1 cellular context compared by ENCODE assay signal in genomic region chr17:76523084-76524037, GRCh38.
TF ChIP-seq lines count a peak whose summit lies in the region.

No MANE protein-coding gene starts in this region.

TF ChIP-seq in GM23338, 12 proteins besides CTCF, POLR2A, EP300 and RAD21:
- no peak for TF ChIP-seq STAT1 (IDR thresholded peaks at IDR 0.05; ENCODE audit: unreplicated experiment)
- TF ChIP-seq, protein P1, sequence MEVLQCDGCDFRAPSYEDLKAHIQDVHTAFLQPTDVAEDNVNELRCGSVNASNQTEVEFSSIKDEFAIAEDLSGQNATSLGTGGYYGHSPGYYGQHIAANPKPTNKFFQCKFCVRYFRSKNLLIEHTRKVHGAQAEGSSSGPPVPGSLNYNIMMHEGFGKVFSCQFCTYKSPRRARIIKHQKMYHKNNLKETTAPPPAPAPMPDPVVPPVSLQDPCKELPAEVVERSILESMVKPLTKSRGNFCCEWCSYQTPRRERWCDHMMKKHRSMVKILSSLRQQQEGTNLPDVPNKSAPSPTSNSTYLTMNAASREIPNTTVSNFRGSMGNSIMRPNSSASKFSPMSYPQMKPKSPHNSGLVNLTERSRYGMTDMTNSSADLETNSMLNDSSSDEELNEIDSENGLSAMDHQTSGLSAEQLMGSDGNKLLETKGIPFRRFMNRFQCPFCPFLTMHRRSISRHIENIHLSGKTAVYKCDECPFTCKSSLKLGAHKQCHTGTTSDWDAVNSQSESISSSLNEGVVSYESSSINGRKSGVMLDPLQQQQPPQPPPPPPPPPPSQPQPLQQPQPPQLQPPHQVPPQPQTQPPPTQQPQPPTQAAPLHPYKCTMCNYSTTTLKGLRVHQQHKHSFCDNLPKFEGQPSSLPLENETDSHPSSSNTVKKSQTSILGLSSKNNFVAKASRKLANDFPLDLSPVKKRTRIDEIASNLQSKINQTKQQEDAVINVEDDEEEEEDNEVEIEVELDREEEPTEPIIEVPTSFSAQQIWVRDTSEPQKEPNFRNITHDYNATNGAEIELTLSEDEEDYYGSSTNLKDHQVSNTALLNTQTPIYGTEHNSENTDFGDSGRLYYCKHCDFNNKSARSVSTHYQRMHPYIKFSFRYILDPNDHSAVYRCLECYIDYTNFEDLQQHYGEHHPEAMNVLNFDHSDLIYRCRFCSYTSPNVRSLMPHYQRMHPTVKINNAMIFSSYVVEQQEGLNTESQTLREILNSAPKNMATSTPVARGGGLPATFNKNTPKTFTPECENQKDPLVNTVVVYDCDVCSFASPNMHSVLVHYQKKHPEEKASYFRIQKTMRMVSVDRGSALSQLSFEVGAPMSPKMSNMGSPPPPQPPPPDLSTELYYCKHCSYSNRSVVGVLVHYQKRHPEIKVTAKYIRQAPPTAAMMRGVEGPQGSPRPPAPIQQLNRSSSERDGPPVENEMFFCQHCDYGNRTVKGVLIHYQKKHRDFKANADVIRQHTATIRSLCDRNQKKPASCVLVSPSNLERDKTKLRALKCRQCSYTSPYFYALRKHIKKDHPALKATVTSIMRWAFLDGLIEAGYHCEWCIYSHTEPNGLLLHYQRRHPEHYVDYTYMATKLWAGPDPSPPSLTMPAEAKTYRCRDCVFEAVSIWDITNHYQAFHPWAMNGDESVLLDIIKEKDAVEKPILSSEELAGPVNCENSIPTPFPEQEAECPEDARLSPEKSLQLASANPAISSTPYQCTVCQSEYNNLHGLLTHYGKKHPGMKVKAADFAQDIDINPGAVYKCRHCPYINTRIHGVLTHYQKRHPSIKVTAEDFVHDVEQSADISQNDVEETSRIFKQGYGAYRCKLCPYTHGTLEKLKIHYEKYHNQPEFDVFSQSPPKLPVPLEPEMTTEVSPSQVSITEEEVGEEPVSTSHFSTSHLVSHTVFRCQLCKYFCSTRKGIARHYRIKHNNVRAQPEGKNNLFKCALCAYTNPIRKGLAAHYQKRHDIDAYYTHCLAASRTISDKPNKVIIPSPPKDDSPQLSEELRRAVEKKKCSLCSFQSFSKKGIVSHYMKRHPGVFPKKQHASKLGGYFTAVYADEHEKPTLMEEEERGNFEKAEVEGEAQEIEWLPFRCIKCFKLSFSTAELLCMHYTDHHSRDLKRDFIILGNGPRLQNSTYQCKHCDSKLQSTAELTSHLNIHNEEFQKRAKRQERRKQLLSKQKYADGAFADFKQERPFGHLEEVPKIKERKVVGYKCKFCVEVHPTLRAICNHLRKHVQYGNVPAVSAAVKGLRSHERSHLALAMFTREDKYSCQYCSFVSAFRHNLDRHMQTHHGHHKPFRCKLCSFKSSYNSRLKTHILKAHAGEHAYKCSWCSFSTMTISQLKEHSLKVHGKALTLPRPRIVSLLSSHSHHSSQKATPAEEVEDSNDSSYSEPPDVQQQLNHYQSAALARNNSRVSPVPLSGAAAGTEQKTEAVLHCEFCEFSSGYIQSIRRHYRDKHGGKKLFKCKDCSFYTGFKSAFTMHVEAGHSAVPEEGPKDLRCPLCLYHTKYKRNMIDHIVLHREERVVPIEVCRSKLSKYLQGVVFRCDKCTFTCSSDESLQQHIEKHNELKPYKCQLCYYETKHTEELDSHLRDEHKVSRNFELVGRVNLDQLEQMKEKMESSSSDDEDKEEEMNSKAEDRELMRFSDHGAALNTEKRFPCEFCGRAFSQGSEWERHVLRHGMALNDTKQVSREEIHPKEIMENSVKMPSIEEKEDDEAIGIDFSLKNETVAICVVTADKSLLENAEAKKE (CRISPR knock-in tag; IDR thresholded peaks at IDR 0.05): no peak
- no peak for TF ChIP-seq POLR2AphosphoS5 (IDR thresholded peaks at IDR 0.05; ENCODE audit: low read depth)
- no peak for TF ChIP-seq ZNF331 (CRISPR knock-in tag; IDR thresholded peaks at IDR 0.05; ENCODE audit: low read depth)
- no peak for TF ChIP-seq CREB1 (CRISPR knock-in tag; IDR thresholded peaks at IDR 0.05; ENCODE audit: low read depth)
- no peak for TF ChIP-seq ZNF114 (CRISPR knock-in tag; IDR thresholded peaks at IDR 0.05)
- TF ChIP-seq EZH2phosphoT487 (IDR thresholded peaks at IDR 0.05; ENCODE audit: unreplicated experiment): no peak
- TF ChIP-seq NANOG (IDR thresholded peaks at IDR 0.05; ENCODE audit: borderline replicate concordance): no peak
- TF ChIP-seq REST (IDR thresholded peaks at IDR 0.05; ENCODE audit: unreplicated experiment): no peak
- TF ChIP-seq JUNB (IDR thresholded peaks at IDR 0.05; ENCODE audit: unreplicated experiment): no peak
- TF ChIP-seq EZH2 (IDR thresholded peaks at IDR 0.05; ENCODE audit: low read depth, unreplicated experiment): no peak
- TF ChIP-seq ETS1 (IDR thresholded peaks at IDR 0.05): no peak
